ENCODE assay signal across 7 cellular contexts in genomic region chr20:61536671-61537070, GRCh38.
"Had no signal": no experiment of that assay in that cellular context is flagged by ENCODE, and none has a peak within 500 bp of the region (broad histone marks: within the 10 kb centered on the region; RNA-seq: fewer than 3 reads in every experiment).

No MANE protein-coding gene starts in this region.

- H3K9me3 Mint-ChIP-seq: GM23338, H9 had no signal

- FAIRE-seq: H1, H54, HepG2 had no signal

- H3K36me3 Mint-ChIP-seq: IgD-negative memory B cell had no signal

- H2AFZ ChIP-seq: GM23338 had no signal

- ATAC-seq: HepG2 had no signal

- H3K4me3 ChIP-seq: GM23338 had no signal

- DNase-seq: H9, HCEC 1CT had no signal

- H3K4me2 ChIP-seq: GM23338 had no signal

- H3K27ac Mint-ChIP-seq: GM23338, IgD-negative memory B cell had no signal

- H3K27me3 Mint-ChIP-seq: IgD-negative memory B cell had no signal

- H3K4me3 Mint-ChIP-seq: GM23338, H9, IgD-negative memory B cell had no signal
